In the genomic region with DNA sequence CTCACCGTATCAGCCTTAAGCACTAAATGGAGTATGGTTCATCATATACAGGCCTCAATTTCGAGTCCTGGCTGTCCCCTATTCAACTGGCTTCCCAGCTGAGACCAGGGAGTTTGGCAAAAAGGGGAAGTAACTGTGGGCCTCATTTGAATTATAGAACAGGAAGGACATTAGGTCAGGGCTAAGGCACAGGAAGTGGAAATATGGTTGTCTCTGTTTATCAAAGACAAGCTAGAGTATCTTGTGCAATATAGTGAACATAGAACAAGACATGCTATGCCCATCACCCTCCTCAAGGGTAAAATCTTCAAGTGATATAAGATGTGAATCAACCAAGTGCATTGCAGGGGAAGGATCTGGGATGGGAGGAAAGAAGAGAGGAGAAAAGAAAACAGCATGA, we compare ENCODE assay signal across 11 cellular contexts.
A peak's percentile ranks its signal among the peaks of the same experiment; 100 is the strongest.
DNase-seq lines count a peak whose midpoint lies in the region; ATAC-seq and TF ChIP-seq lines count a peak whose summit lies in the region.
"Had no signal": no experiment of that assay in that cellular context is flagged by ENCODE, and none has a peak within 500 bp of the region (broad histone marks: within the 10 kb centered on the region; RNA-seq: fewer than 3 reads in every experiment).

No MANE protein-coding gene starts in this region.

- H3F3A ChIP-seq in MM.1S (ENCODE audit: insufficient read depth, low read length) = no peaks in the 10 kb centered on the region

- intact Hi-C loops in Right ventricle myocardium inferior (cut with DNase I) = no loop called here

- H3K36me3 ChIP-seq in right atrium auricular region (no peaks in the 10 kb centered on the region), MM.1S (replicated peaks; ENCODE audit: insufficient read depth, low read length) (no peaks in the 10 kb centered on the region), upper lobe of left lung (no peaks in the 10 kb centered on the region)
- H3K36me3 ChIP-seq: breast epithelium had no signal

- TF ChIP-seq EP300 in upper lobe of left lung (IDR thresholded peaks at IDR 0.05) = peak in 2 of 4 donors; percentile 24 to 61

- TF ChIP-seq POLR2A in upper lobe of left lung (IDR thresholded peaks at IDR 0.05) = no peak

- DNase-seq in Right ventricle myocardium inferior (ENCODE audit: missing footprints) (no peak), right atrium auricular region (ENCODE audit: low spot score) (no peak), MM.1S (peak; percentile 50), cardiac fibroblast (ENCODE audit: low read depth in 2 of 2) (peak; percentile 28 to 40), upper lobe of left lung (no peak), AG08395 (ENCODE audit: low spot score) (no peak), DMS53 (lab: John Stamatoyannopoulos, UW) (no peak)
- DNase-seq: SHP77 treated with DMSO at 0.1 percent for 48 hours had no signal

- ATAC-seq in Right ventricle myocardium inferior (peak; percentile 60), upper lobe of left lung (ENCODE audit: low FRiP score in 2 of 2) (peak; percentile 70 to 73), HG03439 (IDR thresholded peaks at IDR 0.05; ENCODE audit: unreplicated experiment) (no peak)

- no peaks in the 10 kb centered on the region for H3K9me2 ChIP-seq in MM.1S (replicated peaks; ENCODE audit: insufficient read depth, low read length)

- H3K79me2 ChIP-seq in MM.1S (ENCODE audit: low read length) = no peaks in the 10 kb centered on the region

- no peaks in the 10 kb centered on the region for H4K20me1 ChIP-seq in MM.1S (ENCODE audit: insufficient read depth, low read length)

- peaks cover 0 to 8% of the 10 kb centered on the region in 2 donors for H3K4me1 ChIP-seq in right atrium auricular region
- H3K4me1 ChIP-seq in MM.1S (ENCODE audit: low read length) = peaks cover 9% of the 10 kb centered on the region
- peaks cover 17 to 36% (median 25%) of the 10 kb centered on the region in 4 donors for H3K4me1 ChIP-seq in upper lobe of left lung
- H3K4me1 ChIP-seq: breast epithelium had no signal

- no peak overlapping the region for H2AFZ ChIP-seq in MM.1S (ENCODE audit: low read length)

- H3K27ac ChIP-seq in right atrium auricular region (no peak overlapping the region), MM.1S (ENCODE audit: low read length) (no peak overlapping the region), upper lobe of left lung (peak overlapping the region; percentile 42 to 80 (median 50))
- H3K27ac ChIP-seq: breast epithelium had no signal

- no peak for TF ChIP-seq CTCF in right atrium auricular region (IDR thresholded peaks at IDR 0.05)
- no peak for TF ChIP-seq CTCF in MM.1S (IDR thresholded peaks at IDR 0.05; ENCODE audit: low read length)
- TF ChIP-seq CTCF in cardiac fibroblast (IDR thresholded peaks at IDR 0.05; ENCODE audit: low read depth, low read length) = no peak
- TF ChIP-seq CTCF in upper lobe of left lung (IDR thresholded peaks at IDR 0.05) = peak in 3 of 6 experiments; percentile 18 to 51 (median 34)

- H3K27me3 ChIP-seq in right atrium auricular region = no peaks in the 10 kb centered on the region
- no peaks in the 10 kb centered on the region for H3K27me3 ChIP-seq in MM.1S (replicated peaks; ENCODE audit: insufficient read depth, low read length)
- no peaks in the 10 kb centered on the region for H3K27me3 ChIP-seq in upper lobe of left lung
- H3K27me3 ChIP-seq: breast epithelium had no signal

- WGBS in upper lobe of left lung, 2 donors = 43 to 54% methylated on average over 2 of the region's 2 CpGs

- H3K9ac ChIP-seq in MM.1S (ENCODE audit: low read length) = no peak overlapping the region

- no peak overlapping the region for H3K4me3 ChIP-seq in right atrium auricular region
- H3K4me3 ChIP-seq in MM.1S (ENCODE audit: low read length) = no peak overlapping the region
- H3K4me3 ChIP-seq in cardiac fibroblast (replicated peaks in 1 of 2; ENCODE audit: low read depth in 2 of 2, low read length in 2 of 2) = no peak overlapping the region
- H3K4me3 ChIP-seq in upper lobe of left lung = no peak overlapping the region
- H3K4me3 ChIP-seq: breast epithelium, smooth muscle cell had no signal

- H3K9me3 ChIP-seq in right atrium auricular region = no peaks in the 10 kb centered on the region
- H3K9me3 ChIP-seq in MM.1S (replicated peaks; ENCODE audit: insufficient read depth, low read length) = no peaks in the 10 kb centered on the region
- no peaks in the 10 kb centered on the region for H3K9me3 ChIP-seq in upper lobe of left lung
- H3K9me3 ChIP-seq: breast epithelium had no signal

- H3K4me2 ChIP-seq in MM.1S (ENCODE audit: low read depth, low read length) = no peak overlapping the region
- H3K4me2 ChIP-seq: smooth muscle cell had no signal

Comparison
In these comparisons a context has a peak if more than half of its experiments do, and no peak if none do; other contexts are left out.
1. DNase-seq: peak in MM.1S (single experiment) and cardiac fibroblast (2 of 2); none in Right ventricle myocardium inferior (single experiment), right atrium auricular region (single experiment), upper lobe of left lung (0 of 2), AG08395 (single experiment) and DMS53 (single experiment).
2. H3K27ac ChIP-seq: peak in upper lobe of left lung (4 of 4); none in right atrium auricular region (0 of 2) and MM.1S (single experiment).